ENCODE assay signal across 9 cellular contexts in the genomic region with DNA sequence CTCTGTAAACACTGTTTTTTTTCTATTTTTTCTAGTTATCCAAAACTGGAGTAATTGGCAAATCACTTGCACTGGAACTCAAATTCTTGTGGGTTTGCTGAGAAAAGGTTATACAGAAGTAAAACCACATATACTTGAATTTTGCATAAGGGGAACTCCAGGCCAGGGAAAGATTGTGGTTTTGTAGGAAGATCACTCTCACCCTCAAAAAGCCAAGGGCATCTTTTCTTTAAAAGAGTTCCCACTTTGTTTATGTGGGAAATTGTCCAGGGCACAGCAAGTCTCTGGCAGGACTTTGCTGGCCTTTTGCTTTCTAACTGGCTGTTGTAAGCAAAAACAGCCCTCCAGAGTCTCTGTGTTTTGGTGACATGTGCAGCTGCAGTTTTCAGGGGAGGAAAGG.
DNase-seq lines count a peak whose midpoint lies in the region; ATAC-seq and TF ChIP-seq lines count a peak whose summit lies in the region.
"Had no signal": no experiment of that assay in that cellular context is flagged by ENCODE, and none has a peak within 500 bp of the region (broad histone marks: within the 10 kb centered on the region; RNA-seq: fewer than 3 reads in every experiment).

No MANE protein-coding gene starts in this region.

- no peak overlapping the region for H3T11ph ChIP-seq in H9 (ENCODE audit: low read length)

- H3K27me3 ChIP-seq in DOHH2 (ENCODE audit: control insufficient read depth, low read length), result no peaks in the 10 kb centered on the region
- no peaks in the 10 kb centered on the region for H3K27me3 ChIP-seq in H9 (ENCODE audit: insufficient read depth, low read length)
- no peaks in the 10 kb centered on the region for H3K27me3 ChIP-seq in CD8-positive, alpha-beta T cell (ENCODE audit: insufficient read depth, low read length)

- no peak overlapping the region for H4K5ac ChIP-seq in H9 (ENCODE audit: insufficient read length, low read depth, low read length)

- no peaks in the 10 kb centered on the region for H3K36me3 Mint-ChIP-seq in neural crest cell (ENCODE audit: low read depth)
- H3K36me3 Mint-ChIP-seq in H9 (ENCODE audit: insufficient read depth in 1 of 3, low read depth in 3 of 3), result no peaks in the 10 kb centered on the region; a peak in 1 of 7 replicates
- no peaks in the 10 kb centered on the region for H3K36me3 Mint-ChIP-seq in CD8-positive, alpha-beta T cell

- no peak overlapping the region for H2BK5ac ChIP-seq in H9 (ENCODE audit: insufficient read length, low read length)

- peak overlapping the region; percentile 84 for H3K27ac Mint-ChIP-seq in neural crest cell (ENCODE audit: unreplicated experiment)
- H3K27ac Mint-ChIP-seq in H9, result peak overlapping the region in 1 of 3 experiments; percentile 76; a peak in 1 of 7 replicates
- H3K27ac Mint-ChIP-seq in CD8-positive, alpha-beta T cell, result no peak overlapping the region

- H3K9me3 Mint-ChIP-seq in neural crest cell (peaks cover 4% of the 10 kb centered on the region), H9 (no peaks in the 10 kb centered on the region; a peak in 1 of 5 replicates)
- H3K9me3 Mint-ChIP-seq in CD8-positive, alpha-beta T cell, result no peaks in the 10 kb centered on the region
- H3K9me3 Mint-ChIP-seq: central memory CD8-positive, alpha-beta T cell had no signal

- DNase-seq in brain pericyte (ENCODE audit: low read depth, low spot score) (peak; percentile 84), neural crest cell (ENCODE audit: low read depth, low spot score) (no peak), H9 (no peak), DMS153 (lab: John Stamatoyannopoulos, UW) (no peak)
- no peak for DNase-seq in CD8-positive, alpha-beta T cell

- H3K4me3 Mint-ChIP-seq in neural crest cell (no peak overlapping the region), H9 (no peak overlapping the region)
- H3K4me3 Mint-ChIP-seq in CD8-positive, alpha-beta T cell, result no peak overlapping the region
- H3K4me3 Mint-ChIP-seq: central memory CD8-positive, alpha-beta T cell had no signal

- ATAC-seq in GM21367 (IDR thresholded peaks at IDR 0.05; ENCODE audit: unreplicated experiment), result peak; percentile 82
- peak; percentile 70 for ATAC-seq in HG03521 (IDR thresholded peaks at IDR 0.05; ENCODE audit: unreplicated experiment)
- no peak for ATAC-seq in CD8-positive, alpha-beta T cell

- POLR2A ChIA-PET in CD8-positive, alpha-beta T cell (lab: Charles Lee), result no interaction called here

- no peak for TF ChIP-seq CTCF in DOHH2 (IDR thresholded peaks at IDR 0.05; ENCODE audit: low read depth, low read length, poor library complexity, severe bottlenecking)
- TF ChIP-seq CTCF in neural crest cell (conservative IDR thresholded peaks at IDR 0.05), result no peak
- TF ChIP-seq CTCF in H9 (conservative IDR thresholded peaks at IDR 0.05), result no peak
- no peak for TF ChIP-seq CTCF in CD8-positive, alpha-beta T cell (IDR thresholded peaks at IDR 0.05)

- H3K14ac ChIP-seq in H9 (ENCODE audit: insufficient read depth, low read length), result no peak overlapping the region

- no peaks in the 10 kb centered on the region for H3F3A ChIP-seq in DOHH2 (ENCODE audit: control insufficient read depth, insufficient read depth)

- H2BK20ac ChIP-seq in H9 (ENCODE audit: low read depth, low read length, poor library complexity, severe bottlenecking), result no peak overlapping the region

- H3K27ac ChIP-seq in DOHH2 (ENCODE audit: low read depth, low read length), result no peak overlapping the region
- no peak overlapping the region for H3K27ac ChIP-seq in H9 (ENCODE audit: insufficient read length, low read depth, low read length)
- no peak overlapping the region for H3K27ac ChIP-seq in CD8-positive, alpha-beta T cell (ENCODE audit: low read depth, low read length)

- intact Hi-C loops in CD8-positive, alpha-beta T cell (cut with DNase I, micrococcal nuclease), result no loop called here

- H3K23ac ChIP-seq in H9 (ENCODE audit: insufficient read length, low read depth, low read length), result no peak overlapping the region

- H3K27me3 Mint-ChIP-seq in neural crest cell (ENCODE audit: low read depth), result no peaks in the 10 kb centered on the region
- no peaks in the 10 kb centered on the region for H3K27me3 Mint-ChIP-seq in H9 (ENCODE audit: low read depth)
- H3K27me3 Mint-ChIP-seq in CD8-positive, alpha-beta T cell (ENCODE audit: low read depth), result no peaks in the 10 kb centered on the region
- H3K27me3 Mint-ChIP-seq: central memory CD8-positive, alpha-beta T cell had no signal

- H2BK15ac ChIP-seq in H9 (ENCODE audit: low read depth, low read length), result no peak overlapping the region

- H3K9me2 ChIP-seq in DOHH2 (replicated peaks; ENCODE audit: control insufficient read depth, low read length), result no peaks in the 10 kb centered on the region

- CTCF ChIA-PET in CD8-positive, alpha-beta T cell (lab: Charles Lee), result no interaction called here

- H3K4ac ChIP-seq in H9 (ENCODE audit: low read depth, low read length), result no peak overlapping the region

- 0 out of 2 replicates have a peak overlapping the region, but pooled peaks have one; percentile 5 for H3K4me2 ChIP-seq in DOHH2 (ENCODE audit: low read length)
- no peak overlapping the region for H3K4me2 ChIP-seq in H9 (ENCODE audit: insufficient read depth, insufficient read length, low read length)

- no peaks in the 10 kb centered on the region for H3K23me2 ChIP-seq in H9 (ENCODE audit: insufficient read length, low read depth, low read length, poor library complexity, severe bottlenecking)

- H2AK5ac ChIP-seq in H9 (ENCODE audit: insufficient read length, low read length), result no peak overlapping the region

- H3K9ac ChIP-seq in H9 (ENCODE audit: extremely low read depth, insufficient read length, low read length), result no peak overlapping the region

- H2AFZ ChIP-seq in H9 (ENCODE audit: low read length), result no peak overlapping the region

- H3K4me1 ChIP-seq in DOHH2 (ENCODE audit: control insufficient read depth, low read length) (peaks cover 13% of the 10 kb centered on the region), H9 (ENCODE audit: insufficient read depth, low read length) (no peaks in the 10 kb centered on the region)
- no peaks in the 10 kb centered on the region for H3K4me1 ChIP-seq in CD8-positive, alpha-beta T cell (ENCODE audit: insufficient read depth, low read length)

- H3K9me3 ChIP-seq in DOHH2 (ENCODE audit: control insufficient read depth, insufficient read depth, low read length) (no peaks in the 10 kb centered on the region), H9 (ENCODE audit: control insufficient read depth, low read depth, low read length) (no peaks in the 10 kb centered on the region)
- H3K9me3 ChIP-seq in CD8-positive, alpha-beta T cell (ENCODE audit: low read length), result no peaks in the 10 kb centered on the region

- H2BK120ac ChIP-seq in H9 (ENCODE audit: low read depth, low read length, poor library complexity, severe bottlenecking), result no peak overlapping the region

- H3K36me3 ChIP-seq in DOHH2 (ENCODE audit: control insufficient read depth, low read length), result no peaks in the 10 kb centered on the region
- H3K36me3 ChIP-seq in CD8-positive, alpha-beta T cell (ENCODE audit: insufficient read depth, low read length), result no peaks in the 10 kb centered on the region

- no peak overlapping the region for H3K18ac ChIP-seq in H9 (ENCODE audit: insufficient read length, low read depth, low read length)

- H3K79me1 ChIP-seq in H9 (ENCODE audit: insufficient read depth, low read depth, low read length, poor library complexity, severe bottlenecking), result no peaks in the 10 kb centered on the region

- peaks cover 5% of the 10 kb centered on the region for H3K4me1 Mint-ChIP-seq in neural crest cell
- H3K4me1 Mint-ChIP-seq in H9, result no peaks in the 10 kb centered on the region
- H3K4me1 Mint-ChIP-seq in CD8-positive, alpha-beta T cell (ENCODE audit: low read depth), result no peaks in the 10 kb centered on the region
- H3K4me1 Mint-ChIP-seq: central memory CD8-positive, alpha-beta T cell had no signal

- no peak overlapping the region for H3K56ac ChIP-seq in H9 (ENCODE audit: insufficient read length, low read depth, low read length)

- no peak overlapping the region for H2BK12ac ChIP-seq in H9 (ENCODE audit: insufficient read length, low read depth, low read length)

- no peak overlapping the region for H4K91ac ChIP-seq in H9 (ENCODE audit: insufficient read length, low read depth, low read length)

- H4K20me1 ChIP-seq in DOHH2 (ENCODE audit: control insufficient read depth, insufficient read depth, low read depth, low read length) (no peaks in the 10 kb centered on the region), H9 (ENCODE audit: control insufficient read depth, insufficient read depth, insufficient read length) (no peaks in the 10 kb centered on the region)

- H3K79me2 ChIP-seq in DOHH2 (ENCODE audit: control insufficient read depth, low read length) (no peaks in the 10 kb centered on the region), H9 (ENCODE audit: insufficient read depth, low read length) (no peaks in the 10 kb centered on the region)

- no peak overlapping the region for H3K4me3 ChIP-seq in DOHH2 (ENCODE audit: low read length)
- no peak overlapping the region for H3K4me3 ChIP-seq in CD8-positive, alpha-beta T cell (ENCODE audit: low read depth, low read length)

- H4K8ac ChIP-seq in H9 (replicated peaks; ENCODE audit: insufficient read length, low read depth, low read length), result no peak overlapping the region
